20 cellular contexts compared by ENCODE assay signal in the genomic region with DNA sequence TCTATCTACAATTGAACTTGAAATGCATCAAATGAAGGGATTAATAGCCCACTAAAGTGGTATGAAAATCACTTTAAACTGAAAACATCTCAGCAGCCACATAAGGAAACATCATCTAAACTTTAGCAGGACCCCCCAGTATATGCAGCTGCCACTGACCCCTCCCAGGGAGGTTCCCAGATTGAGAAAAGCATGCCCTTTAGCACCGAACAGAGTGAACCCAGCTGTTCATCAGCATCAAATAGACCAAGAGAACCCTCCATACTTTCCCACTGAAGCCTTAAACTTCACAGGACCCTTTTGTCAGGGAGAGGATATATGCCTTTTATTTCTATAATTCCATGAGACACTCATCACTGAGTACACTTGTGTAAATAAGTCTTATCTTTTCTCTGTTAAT. TPM values are rescaled to one million over a fixed set of nuclear protein-coding genes. Genes with fewer than 3 reads are reported as not detected.
DNase-seq lines count a peak whose midpoint lies in the region; ATAC-seq and TF ChIP-seq lines count a peak whose summit lies in the region.
"Had no signal": no experiment of that assay in that cellular context is flagged by ENCODE, and none has a peak within 500 bp of the region (broad histone marks: within the 10 kb centered on the region; RNA-seq: fewer than 3 reads in every experiment).

No MANE protein-coding gene starts in this region.

- no peaks in the 10 kb centered on the region for H3K27me3 ChIP-seq in SJCRH30
- H3K27me3 ChIP-seq in thoracic aorta (replicated peaks; ENCODE audit: insufficient read depth) = no peaks in the 10 kb centered on the region
- no peaks in the 10 kb centered on the region for H3K27me3 ChIP-seq in GM23248 (replicated peaks; ENCODE audit: insufficient read depth)

- H3K27ac Mint-ChIP-seq in nephron = peak overlapping the region; percentile 27 to 79 (median 74)
- H3K27ac Mint-ChIP-seq: CD4-positive, alpha-beta memory T cell; HFFc6 had no signal

- H3K4me1 ChIP-seq in SJCRH30 (peaks cover 16% of the 10 kb centered on the region; the same call in 1 of the 2 replicates), thoracic aorta (ENCODE audit: control insufficient read depth in 1 of 2, low read depth in 2 of 2) (peaks cover 45 to 97% of the 10 kb centered on the region in 2 donors), GM23248 (ENCODE audit: insufficient read depth) (no peaks in the 10 kb centered on the region)
- H3K4me1 ChIP-seq: A549 had no signal

- H4K20me1 ChIP-seq in GM23248 (ENCODE audit: insufficient read depth) = no peaks in the 10 kb centered on the region

- H3K9me3 ChIP-seq in SJCRH30 (replicated peaks) (no peaks in the 10 kb centered on the region), thoracic aorta (no peaks in the 10 kb centered on the region), GM23248 (ENCODE audit: low read depth) (no peaks in the 10 kb centered on the region)
- H3K9me3 ChIP-seq: A549 had no signal

- H3K9me2 ChIP-seq in GM23248 (ENCODE audit: insufficient read depth) = no peaks in the 10 kb centered on the region

- no peak overlapping the region for H3K4me2 ChIP-seq in GM23248 (ENCODE audit: unreplicated experiment)
- H3K4me2 ChIP-seq: A549 had no signal

- no peak for TF ChIP-seq CTCF in nephron (IDR thresholded peaks at IDR 0.05; ENCODE audit: unreplicated experiment in 3 of 3)
- no peak for TF ChIP-seq CTCF in thoracic aorta (IDR thresholded peaks at IDR 0.05)

- in situ Hi-C loops in GM23248 (cut with MboI) = no loop called here

- H3K4me3 ChIP-seq in SJCRH30 (no peak overlapping the region), thoracic aorta (no peak overlapping the region), GM23248 (no peak overlapping the region)
- H3K4me3 ChIP-seq: A549 had no signal

- no peak overlapping the region for H2AFZ ChIP-seq in GM23248

- no peak overlapping the region for H3K4me3 Mint-ChIP-seq in nephron
- H3K4me3 Mint-ChIP-seq: CD4-positive, alpha-beta memory T cell; HFFc6 had no signal

- H3K36me3 ChIP-seq in SJCRH30 = no peaks in the 10 kb centered on the region; the same call in 1 of the 2 replicates
- H3K36me3 ChIP-seq in thoracic aorta = peaks cover 3% of the 10 kb centered on the region
- peaks cover 9% of the 10 kb centered on the region; the same call in 1 of the 2 replicates for H3K36me3 ChIP-seq in GM23248 (ENCODE audit: low read depth)

- DNase-seq in SJCRH30 = peak; percentile 70 to 83
- DNase-seq in thoracic aorta (ENCODE audit: low spot score) = no peak
- no peak for DNase-seq in GM23248
- DNase-seq: 8988T; ACHN; AML-193; C1 segment of cervical spinal cord; Calu3; CD4-positive, alpha-beta memory T cell; COR-L47; DMS53; DMS79 treated with DMSO at 0.1 percent for 48 hours; GF-D8; H7; HCEC 1CT; HFFc6 had no signal

- H3K9me3 Mint-ChIP-seq in nephron = no peaks in the 10 kb centered on the region
- H3K9me3 Mint-ChIP-seq: CD4-positive, alpha-beta memory T cell; HFFc6 had no signal

- no peak overlapping the region for H3K9ac ChIP-seq in GM23248

- H3F3A ChIP-seq in GM23248 (ENCODE audit: insufficient read depth) = no peaks in the 10 kb centered on the region

- H3K4me1 Mint-ChIP-seq in nephron = peaks cover 52% of the 10 kb centered on the region
- H3K4me1 Mint-ChIP-seq: CD4-positive, alpha-beta memory T cell had no signal

- 83 to 92% methylated on average over 1 of the region's 1 CpG for WGBS in GM23248 (ENCODE audit: low coverage in 1 of 2, low lambda C conversion rate in 2 of 2, missing lambda C conversion rate in 2 of 2), 2 experiments

- 0 out of 2 replicates have a peak, but pooled peaks cover 16% of the 10 kb centered on the region for H3K79me2 ChIP-seq in GM23248 (ENCODE audit: insufficient read depth)

- no peaks in the 10 kb centered on the region for H3K27me3 Mint-ChIP-seq in nephron (ENCODE audit: low read depth)

- peaks cover 62% of the 10 kb centered on the region for H3K36me3 Mint-ChIP-seq in nephron (ENCODE audit: low read depth)
- H3K36me3 Mint-ChIP-seq: CD4-positive, alpha-beta memory T cell had no signal

- ATAC-seq in thoracic aorta (ENCODE audit: insufficient number of reproducible peaks, low FRiP score, low read depth) (no peak), GM21737 (IDR thresholded peaks at IDR 0.05; ENCODE audit: unreplicated experiment) (no peak), HG02623 (IDR thresholded peaks at IDR 0.05; ENCODE audit: unreplicated experiment) (no peak)
- ATAC-seq: A549 had no signal

- peak overlapping the region; percentile 57 for H3K27ac ChIP-seq in SJCRH30
- peak overlapping the region; percentile 7 to 73 for H3K27ac ChIP-seq in thoracic aorta
- no peak overlapping the region for H3K27ac ChIP-seq in GM23248
- H3K27ac ChIP-seq: A549 had no signal

RNA-seq across cellular contexts. Expression of a gene that starts 44.6 kb away (rescaled TPM):
- 76.8 and 78.1 TPM in 2 replicates for total RNA-seq in SJCRH30 (2014; rRNA removed; shearing (Covaris generic))
- 1,000 to 10,000 TPM; 1,436 to 1,719 TPM for total RNA-seq in thoracic aorta
- 39.2 and 46.8 TPM in 2 replicates for total RNA-seq in GM23248 (2014; rRNA removed; shearing (Covaris generic))
- 69.5 and 76.8 TPM in 2 replicates for polyA plus RNA-seq in GM23248 (2016; fragmentation: Nextera tagmentation; extraction: Ambion mirVana)

Comparison
In these comparisons a context has a peak if more than half of its experiments do, and no peak if none do; other contexts are left out.
1. DNase-seq: peak in SJCRH30 (2 of 2); none in thoracic aorta (single experiment) and GM23248 (single experiment).
2. RNA of a gene that starts 44.6 kb away (total RNA-seq): 1,436 to 1,719 TPM in thoracic aorta; 76.8 to 78.1 TPM in SJCRH30 and 39.2 to 46.8 TPM in GM23248; every median in the first group is over 10 times any median in the second.